Comparison of ENCODE assay signal across 17 cellular contexts in genomic region chr15:69307939-69308338, GRCh38. TPM values are rescaled to one million over a fixed set of nuclear protein-coding genes. Genes with fewer than 3 reads are reported as not detected.
A peak's percentile ranks its signal among the peaks of the same experiment; 100 is the strongest.
DNase-seq lines count a peak whose midpoint lies in the region; ATAC-seq and TF ChIP-seq lines count a peak whose summit lies in the region.
"Had no signal": no experiment of that assay in that cellular context is flagged by ENCODE, and none has a peak within 500 bp of the region (broad histone marks: within the 10 kb centered on the region; RNA-seq: fewer than 3 reads in every experiment).

No MANE protein-coding gene starts in this region.

- no peaks in the 10 kb centered on the region for H3K9me3 ChIP-seq in RWPE2 (ENCODE audit: severe bottlenecking)
- no peaks in the 10 kb centered on the region for H3K9me3 ChIP-seq in parathyroid adenoma (ENCODE audit: control insufficient read depth, low read length)

- TF ChIP-seq CTCF in natural killer cell (IDR thresholded peaks at IDR 0.05) (no peak), RWPE2 (IDR thresholded peaks at IDR 0.05; ENCODE audit: poor library complexity, severe bottlenecking) (no peak), parathyroid adenoma (IDR thresholded peaks at IDR 0.05) (no peak)

- H3K4me1 Mint-ChIP-seq in natural killer cell treated with Interleukin-12 subunit alpha and Interleukin-12 subunit beta and Interleukin-15 and Interleukin-18, amount 100 ng/mL, for 72 hours (ENCODE audit: low read depth in 2 of 2), result no peaks in the 10 kb centered on the region
- no peaks in the 10 kb centered on the region for H3K4me1 Mint-ChIP-seq in natural killer cell

- H3K36me3 ChIP-seq in RWPE2 (ENCODE audit: low read depth), result no peaks in the 10 kb centered on the region
- no peaks in the 10 kb centered on the region for H3K36me3 ChIP-seq in parathyroid adenoma (ENCODE audit: control insufficient read depth, insufficient read depth, low read length)

- no peak overlapping the region for H3K4me3 Mint-ChIP-seq in natural killer cell treated with Interleukin-12 subunit alpha and Interleukin-12 subunit beta and Interleukin-15 and Interleukin-18, amount 100 ng/mL, for 72 hours
- H3K4me3 Mint-ChIP-seq in natural killer cell, result no peak overlapping the region
- H3K4me3 Mint-ChIP-seq: CD4-positive, alpha-beta memory T cell had no signal

- no peak overlapping the region for H2AFZ ChIP-seq in parathyroid adenoma
- H2AFZ ChIP-seq: GM23248 had no signal

- peaks cover 15% of the 10 kb centered on the region for H3K4me1 ChIP-seq in RWPE2 (ENCODE audit: insufficient read depth, poor library complexity, severe bottlenecking)
- peaks cover 8% of the 10 kb centered on the region for H3K4me1 ChIP-seq in parathyroid adenoma

- no peak for ATAC-seq in natural killer cell treated with Interleukin-12 subunit alpha and Interleukin-12 subunit beta and Interleukin-15 and Interleukin-18, amount 100 ng/mL, for 72 hours
- ATAC-seq in natural killer cell (no peak), RWPE2 (ENCODE audit: low read depth) (no peak), GM18519 (IDR thresholded peaks at IDR 0.05; ENCODE audit: low FRiP score, unreplicated experiment) (no peak), SK-N-SH treated with all-trans-retinoic acid at 6 μM for 48 hours (no peak)

- H3K27me3 Mint-ChIP-seq in natural killer cell treated with Interleukin-12 subunit alpha and Interleukin-12 subunit beta and Interleukin-15 and Interleukin-18, amount 100 ng/mL, for 72 hours, result peaks cover 19 to 33% of the 10 kb centered on the region in 2 donors
- peaks cover 0 to 10% of the 10 kb centered on the region in 2 donors for H3K27me3 Mint-ChIP-seq in natural killer cell (ENCODE audit: low read depth in 2 of 2)

- no peak overlapping the region for H3K27ac ChIP-seq in RWPE2 (ENCODE audit: poor library complexity, severe bottlenecking)
- peak overlapping the region; percentile 3 for H3K27ac ChIP-seq in parathyroid adenoma
- H3K27ac ChIP-seq: GM23248 had no signal

- DNase-seq in natural killer cell treated with Interleukin-12 subunit alpha and Interleukin-12 subunit beta and Interleukin-15 and Interleukin-18, amount 100 ng/mL, for 72 hours (ENCODE audit: low spot score), result peak; percentile 41
- DNase-seq in natural killer cell (no peak), RWPE2 (ENCODE audit: low spot score) (peak; percentile 54)
- DNase-seq in stimulated activated CD4-positive, alpha-beta T cell treated with anti-CD3 and anti-CD28 coated beads, Interleukin-12 subunit alpha, Interleukin-12 subunit beta, amount 100 ng/mL, for 4 hours, result no peak
- DNase-seq: 8988T; Calu3; CD4-positive, alpha-beta memory T cell; COR-L47; DMS53; DMS79 treated with DMSO at 0.1 percent for 48 hours; GF-D8; GM23248; H7; HCEC 1CT had no signal

- H3K36me3 Mint-ChIP-seq in natural killer cell treated with Interleukin-12 subunit alpha and Interleukin-12 subunit beta and Interleukin-15 and Interleukin-18, amount 100 ng/mL, for 72 hours, result no peaks in the 10 kb centered on the region
- H3K36me3 Mint-ChIP-seq in natural killer cell, result no peaks in the 10 kb centered on the region
- H3K36me3 Mint-ChIP-seq: CD4-positive, alpha-beta memory T cell had no signal

- H3K4me3 ChIP-seq in RWPE2 (ENCODE audit: severe bottlenecking) (no peak overlapping the region), parathyroid adenoma (ENCODE audit: low read depth, low read length) (no peak overlapping the region)
- H3K4me3 ChIP-seq: GM23248 had no signal

- intact Hi-C loops in natural killer cell (cut with micrococcal nuclease), result no loop called here

- H3K4me2 ChIP-seq in parathyroid adenoma (ENCODE audit: low read length), result no peak overlapping the region

- H3K27me3 ChIP-seq in RWPE2 (ENCODE audit: insufficient read depth, poor library complexity, severe bottlenecking) (no peaks in the 10 kb centered on the region), parathyroid adenoma (ENCODE audit: control insufficient read depth, insufficient read depth, low read length) (no peaks in the 10 kb centered on the region)

- H3K27ac Mint-ChIP-seq in natural killer cell treated with Interleukin-12 subunit alpha and Interleukin-12 subunit beta and Interleukin-15 and Interleukin-18, amount 100 ng/mL, for 72 hours, result no peak overlapping the region
- H3K27ac Mint-ChIP-seq in natural killer cell, result no peak overlapping the region
- H3K27ac Mint-ChIP-seq: CD4-positive, alpha-beta memory T cell had no signal

- no peak overlapping the region for H3K9ac ChIP-seq in parathyroid adenoma
- H3K9ac ChIP-seq: GM23248 had no signal

- no peaks in the 10 kb centered on the region for H3K9me3 Mint-ChIP-seq in natural killer cell treated with Interleukin-12 subunit alpha and Interleukin-12 subunit beta and Interleukin-15 and Interleukin-18, amount 100 ng/mL, for 72 hours
- no peaks in the 10 kb centered on the region for H3K9me3 Mint-ChIP-seq in natural killer cell

- peaks cover 4% of the 10 kb centered on the region for H3K79me2 ChIP-seq in parathyroid adenoma

TF ChIP-seq in SK-N-SH treated with all-trans-retinoic acid at 6 μM for 48 hours, 23 proteins besides CTCF, POLR2A, EP300 and RAD21:
- TF ChIP-seq ZFP30 (CRISPR knock-in tag; IDR thresholded peaks at IDR 0.05), result no peak
- no peak for TF ChIP-seq CSRNP3 (CRISPR knock-in tag; IDR thresholded peaks at IDR 0.05)
- TF ChIP-seq OSR1 (CRISPR knock-in tag; IDR thresholded peaks at IDR 0.05), result no peak
- TF ChIP-seq ESRRG (CRISPR knock-in tag; IDR thresholded peaks at IDR 0.05), result no peak
- no peak for TF ChIP-seq TCF4 (CRISPR knock-in tag; IDR thresholded peaks at IDR 0.05; ENCODE audit: borderline replicate concordance)
- TF ChIP-seq ARNTL (CRISPR knock-in tag; IDR thresholded peaks at IDR 0.05; ENCODE audit: borderline replicate concordance, low read depth), result no peak

RNA-seq across cellular contexts. Expression of gene PAQR5, which starts 9.2 kb away (rescaled TPM):
- total RNA-seq in natural killer cell treated with Interleukin-12 subunit alpha and Interleukin-12 subunit beta and Interleukin-15 and Interleukin-18, amount 100 ng/mL, for 72 hours, result not detected
- total RNA-seq in natural killer cell, result 1 to 10 TPM in 1 of 3 donors, under 1 TPM in 2; 0.40 to 1.1 (median 0.59) TPM

Comparison
In these comparisons a context has a peak if more than half of its experiments do, and no peak if none do; other contexts are left out.
1. DNase-seq: peak in natural killer cell treated with Interleukin-12 subunit alpha and Interleukin-12 subunit beta and Interleukin-15 and Interleukin-18, amount 100 ng/mL, for 72 hours (single experiment) and RWPE2 (single experiment); none in natural killer cell (single experiment) and stimulated activated CD4-positive, alpha-beta T cell treated with anti-CD3 and anti-CD28 coated beads, Interleukin-12 subunit alpha, Interleukin-12 subunit beta, amount 100 ng/mL, for 4 hours (single experiment).